Comparison of ENCODE assay signal across 18 cellular contexts in genomic region chr11:66280428-66280827, GRCh38. TPM values are rescaled to one million over a fixed set of nuclear protein-coding genes. Genes with fewer than 3 reads are reported as not detected.
DNase-seq lines count a peak whose midpoint lies in the region; ATAC-seq and TF ChIP-seq lines count a peak whose summit lies in the region.
"Had no signal": no experiment of that assay in that cellular context is flagged by ENCODE, and none has a peak within 500 bp of the region (broad histone marks: within the 10 kb centered on the region; RNA-seq: fewer than 3 reads in every experiment).

No MANE protein-coding gene starts in this region.

- peaks cover 9% of the 10 kb centered on the region for H3K36me3 Mint-ChIP-seq in endodermal cell (ENCODE audit: low read depth)
- no peaks in the 10 kb centered on the region for H3K36me3 Mint-ChIP-seq in type B pancreatic cell

- H3K4me3 ChIP-seq in endodermal cell (ENCODE audit: low read length): no peak overlapping the region

- peaks cover 14% of the 10 kb centered on the region for H3K27me3 ChIP-seq in endodermal cell (ENCODE audit: control insufficient read depth, insufficient read depth, low read length, poor library complexity, severe bottlenecking)

- H3K4me1 Mint-ChIP-seq in endodermal cell (no peaks in the 10 kb centered on the region), type B pancreatic cell (ENCODE audit: unreplicated experiment) (peaks cover 21% of the 10 kb centered on the region)

- ATAC-seq in HG03565 (IDR thresholded peaks at IDR 0.05; ENCODE audit: unreplicated experiment): no peak
- ATAC-seq: foreskin keratinocyte; stimulated activated naive CD8-positive, alpha-beta T cell treated with anti-CD3 and anti-CD28 coated beads, Interleukin-15, amount 100 ng/mL, for 72 hours had no signal

- peaks cover 3% of the 10 kb centered on the region for H3K4me1 ChIP-seq in endodermal cell (ENCODE audit: control insufficient read depth, insufficient read depth, low read length)
- H3K4me1 ChIP-seq: foreskin keratinocyte had no signal

- no peaks in the 10 kb centered on the region for H3K9me3 ChIP-seq in endodermal cell (ENCODE audit: control insufficient read depth, low read length)
- H3K9me3 ChIP-seq: neutrophil had no signal

- H3K9me3 Mint-ChIP-seq in endodermal cell (no peaks in the 10 kb centered on the region), type B pancreatic cell (no peaks in the 10 kb centered on the region)
- H3K9me3 Mint-ChIP-seq: stimulated activated naive CD8-positive, alpha-beta T cell treated with anti-CD3 and anti-CD28 coated beads, Interleukin-15, amount 100 ng/mL, for 72 hours had no signal

- H3K4me3 Mint-ChIP-seq in endodermal cell: no peak overlapping the region
- H3K4me3 Mint-ChIP-seq in type B pancreatic cell: peak overlapping the region; percentile 81

- peaks cover 30% of the 10 kb centered on the region for H3K27me3 Mint-ChIP-seq in endodermal cell (ENCODE audit: insufficient read depth)
- peaks cover 4% of the 10 kb centered on the region for H3K27me3 Mint-ChIP-seq in type B pancreatic cell

- 66 to 76% methylated on average over 5 to 14 of the region's 14 CpGs for WGBS in endodermal cell (ENCODE audit: insufficient coverage in 1 of 2, insufficient read length in 1 of 2), 2 experiments

- no peak overlapping the region for H3K9ac ChIP-seq in endodermal cell (ENCODE audit: extremely low read depth, low read length, poor library complexity, severe bottlenecking)

- H3K36me3 ChIP-seq in endodermal cell (ENCODE audit: control insufficient read depth, insufficient read depth, low read length): peaks cover 13% of the 10 kb centered on the region

- in situ Hi-C loops in G401 (cut with HindIII; ENCODE audit: low sequenced_read_pairs): no loop called here

- peak overlapping the region; percentile 68 for H3K27ac ChIP-seq in endodermal cell (ENCODE audit: low read depth, low read length)
- H3K27ac ChIP-seq: foreskin keratinocyte, neutrophil had no signal

- TF ChIP-seq CTCF in endodermal cell (conservative IDR thresholded peaks at IDR 0.05) (no peak), type B pancreatic cell (conservative IDR thresholded peaks at IDR 0.05) (no peak)

- no peak overlapping the region for H3K27ac Mint-ChIP-seq in endodermal cell
- no peak overlapping the region for H3K27ac Mint-ChIP-seq in type B pancreatic cell
- H3K27ac Mint-ChIP-seq: stimulated activated naive CD8-positive, alpha-beta T cell treated with anti-CD3 and anti-CD28 coated beads, Interleukin-15, amount 100 ng/mL, for 72 hours had no signal

- DNase-seq in NCI-H82 (lab: John Stamatoyannopoulos, UW): peak; percentile 41
- DNase-seq in NCI-H82 treated with DMSO at 0.1 percent for 48 hours (lab: John Stamatoyannopoulos, UW; ENCODE audit: unreplicated experiment): no peak
- peak; percentile 46 for DNase-seq in NCI-H446 treated with DMSO at 0.1 percent for 48 hours (lab: John Stamatoyannopoulos, UW)
- DNase-seq in endodermal cell: no peak
- no peak for DNase-seq in type B pancreatic cell (ENCODE audit: extremely low spot score, unreplicated experiment)
- no peak for DNase-seq in G401 (ENCODE audit: low spot score)
- no peak for DNase-seq in COLO668 (lab: John Stamatoyannopoulos, UW; ENCODE audit: unreplicated experiment)
- DNase-seq: activated CD4-positive, alpha-beta T cell treated with anti-CD3 and anti-CD28 coated beads for 48 hours; activated CD8-positive, alpha-beta memory T cell treated with anti-CD3 and anti-CD28 coated beads, Interleukin-2, amount 50 U/mL, for 48 hours; activated gamma-delta T cell treated with Interleukin-2 at 50 U/mL for 16 hours; aorta; foreskin keratinocyte; NCI-H1048; NCI-H510A; stimulated activated naive CD8-positive, alpha-beta T cell treated with anti-CD3 and anti-CD28 coated beads, Interleukin-15, amount 100 ng/mL, for 72 hours had no signal

RNA-seq across cellular contexts. Expression of gene CNIH2, which starts 2.5 kb away (rescaled TPM):
- 1 to 10 TPM; 3.5 to 3.8 TPM for total RNA-seq in endodermal cell
- polyA plus RNA-seq in endodermal cell (2013, experiment 1 of 2): 74.4 TPM
- polyA plus RNA-seq in endodermal cell (2013, experiment 2 of 2): 67.1 TPM
- total RNA-seq in type B pancreatic cell (ENCODE audit: low replicate concordance): 21.3 and 23.2 TPM in 2 replicates
- total RNA-seq in G401 (2014; rRNA removed; shearing (Covaris generic)): 4.4 and 12.4 TPM in 2 replicates

RNA-seq across cellular contexts. Expression of gene YIF1A, which starts 8.5 kb away (rescaled TPM):
- total RNA-seq in endodermal cell (10 to 100 TPM; 70.6 to 80.1 TPM), type B pancreatic cell (ENCODE audit: low replicate concordance) (87.0 and 133 TPM in 2 replicates)
- polyA plus RNA-seq in endodermal cell (2013, experiment 1 of 2): 55.2 TPM
- 51.0 TPM for polyA plus RNA-seq in endodermal cell (2013, experiment 2 of 2)
- total RNA-seq in G401 (2014; rRNA removed; shearing (Covaris generic)): 106 and 113 TPM in 2 replicates

RNA-seq across cellular contexts. Expression of gene TMEM151A, which starts 11.3 kb away (rescaled TPM):
- total RNA-seq in endodermal cell (under 1 TPM in 1 of 2 donors, not detected in 1; 0.20 TPM), type B pancreatic cell (ENCODE audit: low replicate concordance) (2.1 and 2.6 TPM in 2 replicates)
- polyA plus RNA-seq in endodermal cell (2013, experiment 1 of 2): 0.50 TPM
- 0.41 TPM for polyA plus RNA-seq in endodermal cell (2013, experiment 2 of 2)
- 2.8 TPM in 1 of 2 replicates, not detected in the other for total RNA-seq in G401 (2014; rRNA removed; shearing (Covaris generic))
- total RNA-seq: ureter had no signal
- polyA plus RNA-seq: aorta had no signal

RNA-seq across cellular contexts. Expression of gene RAB1B, which starts 12.0 kb away (rescaled TPM):
- 100 to 1,000 TPM; 122 to 126 TPM for total RNA-seq in endodermal cell
- polyA plus RNA-seq in endodermal cell (2013, experiment 1 of 2): 110 TPM
- 101 TPM for polyA plus RNA-seq in endodermal cell (2013, experiment 2 of 2)
- total RNA-seq in type B pancreatic cell (ENCODE audit: low replicate concordance): 96.4 and 122 TPM in 2 replicates
- total RNA-seq in G401 (2014; rRNA removed; shearing (Covaris generic)): 67.8 and 81.8 TPM in 2 replicates

RNA-seq across cellular contexts. Expression of gene KLC2, which starts 22.9 kb away (rescaled TPM):
- total RNA-seq in endodermal cell (10 to 100 TPM; 52.0 to 69.2 TPM), type B pancreatic cell (ENCODE audit: low replicate concordance) (31.1 and 49.6 TPM in 2 replicates)
- 51.3 TPM for polyA plus RNA-seq in endodermal cell (2013, experiment 1 of 2)
- polyA plus RNA-seq in endodermal cell (2013, experiment 2 of 2): 38.8 TPM
- 17.2 and 18.3 TPM in 2 replicates for total RNA-seq in G401 (2014; rRNA removed; shearing (Covaris generic))

Comparison
In these comparisons a context has a peak if more than half of its experiments do, and no peak if none do; other contexts are left out.
1. DNase-seq: peak in NCI-H82 (single experiment) and NCI-H446 treated with DMSO at 0.1 percent for 48 hours (single experiment); none in NCI-H82 treated with DMSO at 0.1 percent for 48 hours (single experiment), endodermal cell (single experiment), type B pancreatic cell (single experiment), G401 (single experiment) and COLO668 (single experiment).